Comparison of ENCODE assay signal across 1 cellular context in genomic region chr4:185210102-185210981, GRCh38.
TF ChIP-seq lines count a peak whose summit lies in the region.

No MANE protein-coding gene starts in this region.

TF ChIP-seq in H1, 55 proteins besides CTCF, POLR2A, EP300 and RAD21:
- TF ChIP-seq HDAC6 (IDR thresholded peaks at IDR 0.05; ENCODE audit: low read depth, low read length) (no peak), RBBP5 (IDR thresholded peaks at IDR 0.05; ENCODE audit: borderline replicate concordance, low read depth, low read length) (peak; percentile 76; the same call in 1 of the 2 replicates), ASH2L (IDR thresholded peaks at IDR 0.05; ENCODE audit: low read length) (peak; percentile 83), TEAD4 (IDR thresholded peaks at IDR 0.05; ENCODE audit: low read depth, low read length) (0 out of 2 replicates have a peak, but pooled peaks have one; percentile 13), CTBP2 (IDR thresholded peaks at IDR 0.05; ENCODE audit: borderline replicate concordance, insufficient read depth, insufficient read length, low read length) (no peak), PHF8 (conservative IDR thresholded peaks at IDR 0.05; ENCODE audit: low read depth, low read length) (peak; percentile 42; the same call in 1 of the 2 replicates), GABPA (IDR thresholded peaks at IDR 0.05; ENCODE audit: borderline replicate concordance, insufficient read depth, low read length) (no peak), KDM4A (IDR thresholded peaks at IDR 0.05; ENCODE audit: low read depth, low read length, severe bottlenecking) (peak; percentile 75), CREB1 (IDR thresholded peaks at IDR 0.05) (peak; percentile 24; the same call in 1 of the 2 replicates), BACH1 (IDR thresholded peaks at IDR 0.05; ENCODE audit: low read length) (0 out of 2 replicates have a peak, but pooled peaks have one; percentile 12), EZH2 (IDR thresholded peaks at IDR 0.05; ENCODE audit: low read depth, low read length, severe bottlenecking) (peak; percentile 38), E2F6 (IDR thresholded peaks at IDR 0.05) (peak; percentile 26), MAX (IDR thresholded peaks at IDR 0.05) (peak; percentile 32; the same call in 1 of the 2 replicates), HDAC2 (IDR thresholded peaks at IDR 0.05; ENCODE audit: borderline replicate concordance in 1 of 2, low read depth in 2 of 2, low read length in 2 of 2) (peak in 1 of 2 experiments; percentile 87; a peak in 1 of 4 replicates), CHD7 (IDR thresholded peaks at IDR 0.05; ENCODE audit: insufficient replicate concordance, low read length) (no peak)
